Comparison of ENCODE assay signal across 9 cellular contexts in genomic region chr20:51753220-51753619, GRCh38. TPM values are rescaled to one million over a fixed set of nuclear protein-coding genes. Genes with fewer than 3 reads are reported as not detected.
DNase-seq lines count a peak whose midpoint lies in the region; ATAC-seq and TF ChIP-seq lines count a peak whose summit lies in the region.
"Not testable (repeated sequence)": the region's sequence is repeated elsewhere in the genome, so short reads cannot be mapped to it uniquely, and the experiment has no call there.
"Had no signal": no experiment of that assay in that cellular context is flagged by ENCODE, and none has a peak within 500 bp of the region (broad histone marks: within the 10 kb centered on the region; RNA-seq: fewer than 3 reads in every experiment).

No MANE protein-coding gene starts in this region.

- H3K27me3 ChIP-seq in Caco-2 (replicated peaks; ENCODE audit: control insufficient read depth, insufficient read depth, low read length); PC-3 (ENCODE audit: low read length); colonic mucosa; hepatocyte; sigmoid colon; thyroid gland: not testable (repeated sequence)

- H3K79me2 ChIP-seq in PC-3 (ENCODE audit: low read length) (peaks cover 72% of the 10 kb centered on the region), hepatocyte (peaks cover 83% of the 10 kb centered on the region)

- TF ChIP-seq POLR2A in sigmoid colon (IDR thresholded peaks at IDR 0.05); thyroid gland (IDR thresholded peaks at IDR 0.05): not testable (repeated sequence)

- not testable (repeated sequence) for H3K36me3 ChIP-seq in Caco-2 (ENCODE audit: control insufficient read depth, insufficient read depth, low read length); PC-3 (ENCODE audit: low read depth, low read length); colonic mucosa; hepatocyte (replicated peaks; ENCODE audit: insufficient read depth, low read depth); sigmoid colon; thyroid gland

- H3K9me2 ChIP-seq in PC-3 (replicated peaks; ENCODE audit: low read length); hepatocyte (replicated peaks; ENCODE audit: insufficient read depth): not testable (repeated sequence)

- H3K4me1 ChIP-seq in Caco-2, result peaks cover 38% of the 10 kb centered on the region
- H3K4me1 ChIP-seq in PC-3 (ENCODE audit: insufficient read depth, low read length), result peaks cover 46% of the 10 kb centered on the region
- not testable (repeated sequence) for H3K4me1 ChIP-seq in colonic mucosa
- peaks cover 23% of the 10 kb centered on the region for H3K4me1 ChIP-seq in hepatocyte (ENCODE audit: insufficient read depth)
- peaks cover 0 to 50% (median 48%) of the 10 kb centered on the region in 4 donors for H3K4me1 ChIP-seq in sigmoid colon
- H3K4me1 ChIP-seq in thyroid gland, result peaks cover 38 to 46% of the 10 kb centered on the region in 2 donors

- H3K4me3 ChIP-seq in Caco-2 (ENCODE audit: low read depth, low read length); colonic mucosa; hepatocyte; sigmoid colon; thyroid gland (replicated peaks in 1 of 3): not testable (repeated sequence)
- peak overlapping the region; percentile 1; the same call in 1 of the 2 replicates for H3K4me3 ChIP-seq in PC-3 (ENCODE audit: low read length)

- not testable (repeated sequence) for DNase-seq in Caco-2; PC-3; colonic mucosa; hepatocyte (ENCODE audit: low spot score); sigmoid colon; thyroid gland

- peak overlapping the region; percentile 67 for H3K4me2 ChIP-seq in PC-3 (ENCODE audit: low read length)
- peak overlapping the region; percentile 45 for H3K4me2 ChIP-seq in hepatocyte

- CTCF ChIA-PET in Caco-2 (lab: Charles Lee); PC-3 (lab: Charles Lee): not testable (repeated sequence)

- H3K27ac ChIP-seq in PC-3 (ENCODE audit: low read length) (peak overlapping the region; percentile 87), VCaP (peak overlapping the region; percentile 74), colonic mucosa (peak overlapping the region; percentile 75), hepatocyte (peak overlapping the region; percentile 73), sigmoid colon (peak overlapping the region in 3 of 4 donors; percentile 69 to 77 (median 75)), thyroid gland (peak overlapping the region; percentile 86 to 99 (median 92))

- not testable (repeated sequence) for H3K4me3 Mint-ChIP-seq in Caco-2 (ENCODE audit: unreplicated experiment)

- intact Hi-C loops in Caco-2 (cut with micrococcal nuclease; ENCODE audit: unreplicated experiment) (loop anchor here (1.0 kb wide), 1 partner anchor 27 kb away; no protein-coding TSS in a partner anchor), PC-3 (cut with micrococcal nuclease) (loop anchor here (2.0 to 5.0 kb wide), 4 partner anchors 40 to 191 kb away; partner anchors contain the start of gene SALL4)
- intact Hi-C loops in colonic mucosa (cut with DNase I); sigmoid colon (cut with DNase I); thyroid gland (cut with DNase I): not testable (repeated sequence)

- peak overlapping the region; percentile 67 for H3K9ac ChIP-seq in PC-3 (ENCODE audit: low read length)
- H3K9ac ChIP-seq in colonic mucosa (ENCODE audit: low read depth in 2 of 2, low read length in 2 of 2), result peak overlapping the region in 1 of 2 donors; percentile 12

- not testable (repeated sequence) for H4K20me1 ChIP-seq in PC-3 (ENCODE audit: low read length); hepatocyte (ENCODE audit: insufficient read depth, poor library complexity, severe bottlenecking)

- not testable (repeated sequence) for H3K27me3 Mint-ChIP-seq in Caco-2 (ENCODE audit: insufficient read depth, unreplicated experiment)

- peaks cover 38% of the 10 kb centered on the region for H3K36me3 Mint-ChIP-seq in Caco-2 (ENCODE audit: insufficient read depth, unreplicated experiment)

- not testable (repeated sequence) for ATAC-seq in PC-3

- 94% methylated on average over 8 of the region's 8 CpGs for WGBS in hepatocyte (ENCODE audit: low lambda C conversion rate, missing lambda C conversion rate)
- 85 to 91% methylated on average over 8 of the region's 8 CpGs for WGBS in sigmoid colon, 2 donors
- WGBS in thyroid gland, 2 donors, result 92 to 94% methylated on average over 8 of the region's 8 CpGs

- peaks cover 49% of the 10 kb centered on the region for H3K4me1 Mint-ChIP-seq in Caco-2 (ENCODE audit: low read depth, unreplicated experiment)

- H3K27ac Mint-ChIP-seq in Caco-2 (ENCODE audit: unreplicated experiment), result peak overlapping the region; percentile 60

- not testable (repeated sequence) for TF ChIP-seq CTCF in Caco-2 (IDR thresholded peaks at IDR 0.05; ENCODE audit: insufficient read depth in 1 of 2, low read depth in 1 of 2, low read length in 1 of 2, severe bottlenecking in 1 of 2, unreplicated experiment in 1 of 2); PC-3 (conservative IDR thresholded peaks at IDR 0.05; ENCODE audit: low read depth, low read length); VCaP (conservative IDR thresholded peaks at IDR 0.05); colonic mucosa (IDR thresholded peaks at IDR 0.05); hepatocyte (IDR thresholded peaks at IDR 0.05; ENCODE audit: poor library complexity); sigmoid colon (IDR thresholded peaks at IDR 0.05); thyroid gland (IDR thresholded peaks at IDR 0.05)

- H3K9me3 ChIP-seq in Caco-2; PC-3 (ENCODE audit: low read length); colonic mucosa; hepatocyte (ENCODE audit: low read depth); sigmoid colon; thyroid gland: not testable (repeated sequence)

- TF ChIP-seq EP300 in sigmoid colon (IDR thresholded peaks at IDR 0.05), result not testable (repeated sequence)

- POLR2A ChIA-PET in Caco-2 (lab: Charles Lee), result not testable (repeated sequence)
- POLR2A ChIA-PET in PC-3 (lab: Charles Lee; ENCODE audit: unreplicated experiment), result interaction anchor here (1.0 kb wide), 1 partner anchor 56 kb away, joined by 7 read pairs; no protein-coding TSS in a partner anchor

- H3K9me3 Mint-ChIP-seq in Caco-2 (ENCODE audit: unreplicated experiment), result not testable (repeated sequence)

- H2AFZ ChIP-seq in PC-3 (ENCODE audit: low read length); hepatocyte: not testable (repeated sequence)

- not testable (repeated sequence) for H3F3A ChIP-seq in PC-3 (ENCODE audit: low read length, unreplicated experiment)

- BruUV-seq in Caco-2 (replicated peaks; lab: Mats Ljungman, UMichigan); PC-3 (replicated peaks; lab: Mats Ljungman, UMichigan): not testable (repeated sequence)

RNA-seq across cellular contexts. Expression of gene ATP9A, which starts 15.0 kb away (rescaled TPM):
- 102 and 104 TPM in 2 replicates for total RNA-seq in Caco-2 (2022)
- 31.3 and 34.6 TPM in 2 replicates for total RNA-seq in PC-3 (2014; rRNA removed)
- 10 to 100 TPM; 40.2 to 70.1 TPM for total RNA-seq in colonic mucosa
- total RNA-seq in hepatocyte, result 26.5 and 28.1 TPM in 2 replicates
- polyA plus RNA-seq in hepatocyte, result 9.3 and 12.1 TPM in 2 replicates
- 10 to 100 TPM; 31.0 to 34.8 (median 34.4) TPM for total RNA-seq in sigmoid colon
- 10 to 100 TPM in 1 of 3 donors, 1 to 10 TPM in 2; 4.2 to 17.3 (median 5.3) TPM for polyA plus RNA-seq in sigmoid colon
- 10 to 100 TPM; 52.5 to 72.8 (median 61.7) TPM for total RNA-seq in thyroid gland

RNA-seq across cellular contexts. Expression of gene SALL4, which starts 49.1 kb away (rescaled TPM):
- total RNA-seq in Caco-2 (2022), result 75.8 and 84.5 TPM in 2 replicates
- 1.7 and 3.1 TPM in 2 replicates for total RNA-seq in PC-3 (2014; rRNA removed)
- total RNA-seq in colonic mucosa, result under 1 TPM; 0.13 to 0.35 TPM
- 12.7 and 14.9 TPM in 2 replicates for total RNA-seq in hepatocyte
- 6.3 and 8.5 TPM in 2 replicates for polyA plus RNA-seq in hepatocyte
- 1 to 10 TPM in 1 of 4 donors, not detected in 3; 3.0 TPM for total RNA-seq in sigmoid colon
- under 1 TPM in 2 of 3 donors, not detected in 1; 0.12 to 0.60 TPM for polyA plus RNA-seq in sigmoid colon
- total RNA-seq in thyroid gland, result 10 to 100 TPM in 1 of 4 donors, 1 to 10 TPM in 3; 3.1 to 13.6 (median 6.7) TPM
- total RNA-seq: HT1080, LHCN-M2 had no signal
